Comparison of ENCODE assay signal across 24 cellular contexts in genomic region chr12:132481771-132482745, GRCh38. TPM values are rescaled to one million over a fixed set of nuclear protein-coding genes. Genes with fewer than 3 reads are reported as not detected.
DNase-seq lines count a peak whose midpoint lies in the region; ATAC-seq, FAIRE-seq and TF ChIP-seq lines count a peak whose summit lies in the region.
"Had no signal": no experiment of that assay in that cellular context is flagged by ENCODE, and none has a peak within 500 bp of the region (broad histone marks: within the 10 kb centered on the region; RNA-seq: fewer than 3 reads in every experiment).

No MANE protein-coding gene starts in this region.

- H3K4me3 ChIP-seq in NB4 (ENCODE audit: low read depth, low read length): no peak overlapping the region
- H3K4me3 ChIP-seq: gastrocnemius medialis, prostate gland, SK-N-MC, transverse colon had no signal

- peak; percentile 50 for FAIRE-seq in urothelium cell line (lab: Jason Lieb, UNC)
- FAIRE-seq: RCC 7860, small intestine had no signal

- H3K9me3 Mint-ChIP-seq in natural killer cell (no peaks in the 10 kb centered on the region), immature natural killer cell (no peaks in the 10 kb centered on the region)
- no peaks in the 10 kb centered on the region for H3K9me3 Mint-ChIP-seq in natural killer cell treated with Interleukin-12 subunit alpha and Interleukin-12 subunit beta and Interleukin-15 and Interleukin-18, amount 100 ng/mL, for 72 hours
- H3K9me3 Mint-ChIP-seq: activated naive CD4-positive, alpha-beta T cell treated with anti-CD3 and anti-CD28 coated beads for 36 hours; activated T-cell treated with anti-CD3 and anti-CD28 coated beads, Interleukin-2, amount 50 U/mL, for 24 hours; stimulated activated naive CD8-positive, alpha-beta T cell treated with anti-CD3 and anti-CD28 coated beads, Interleukin-15, Interleukin-2, amounts not matched to agents 100 ng/mL and 50 ng/mL, for 24 hours; T-helper 2 cell treated with Interferon-gamma antibody and Interleukin-4, amounts not matched to agents 5 μg/mL and 100 μg/mL, for 36 hours; WTC11 had no signal

- no peaks in the 10 kb centered on the region for H3K4me1 ChIP-seq in foreskin keratinocyte
- H3K4me1 ChIP-seq: gastrocnemius medialis, prostate gland, transverse colon had no signal

- TF ChIP-seq CTCF in natural killer cell (IDR thresholded peaks at IDR 0.05) (no peak), NB4 (IDR thresholded peaks at IDR 0.05; ENCODE audit: low read depth, low read length) (no peak), foreskin keratinocyte (conservative IDR thresholded peaks at IDR 0.05) (no peak)

- H3K27me3 ChIP-seq in foreskin keratinocyte: peaks cover 39% of the 10 kb centered on the region
- H3K27me3 ChIP-seq: transverse colon had no signal

- H3K4me3 Mint-ChIP-seq in natural killer cell: no peak overlapping the region
- H3K4me3 Mint-ChIP-seq in natural killer cell treated with Interleukin-12 subunit alpha and Interleukin-12 subunit beta and Interleukin-15 and Interleukin-18, amount 100 ng/mL, for 72 hours: no peak overlapping the region
- H3K4me3 Mint-ChIP-seq in immature natural killer cell: peak overlapping the region in 2 of 5 donors; percentile 3 to 15
- H3K4me3 Mint-ChIP-seq: activated naive CD4-positive, alpha-beta T cell treated with anti-CD3 and anti-CD28 coated beads for 36 hours; activated T-cell treated with anti-CD3 and anti-CD28 coated beads, Interleukin-2, amount 50 U/mL, for 24 hours; stimulated activated naive CD8-positive, alpha-beta T cell treated with anti-CD3 and anti-CD28 coated beads, Interleukin-15, Interleukin-2, amounts not matched to agents 100 ng/mL and 50 ng/mL, for 24 hours; T-helper 2 cell treated with Interferon-gamma antibody and Interleukin-4, amounts not matched to agents 5 μg/mL and 100 μg/mL, for 36 hours; WTC11 had no signal

- peaks cover 8 to 30% of the 10 kb centered on the region in 2 donors for H3K4me1 Mint-ChIP-seq in natural killer cell
- peaks cover 0 to 8% of the 10 kb centered on the region in 2 donors for H3K4me1 Mint-ChIP-seq in natural killer cell treated with Interleukin-12 subunit alpha and Interleukin-12 subunit beta and Interleukin-15 and Interleukin-18, amount 100 ng/mL, for 72 hours (ENCODE audit: low read depth in 2 of 2)
- H3K4me1 Mint-ChIP-seq in immature natural killer cell: peaks cover 11 to 29% of the 10 kb centered on the region in 2 donors
- H3K4me1 Mint-ChIP-seq: WTC11 had no signal

- ATAC-seq in natural killer cell (peak; percentile 50 to 77 (median 61)), foreskin keratinocyte (no peak)
- no peak for ATAC-seq in natural killer cell treated with Interleukin-12 subunit alpha and Interleukin-12 subunit beta and Interleukin-15 and Interleukin-18, amount 100 ng/mL, for 72 hours
- ATAC-seq: gastrocnemius medialis, WTC11 had no signal

- peaks cover 0 to 10% of the 10 kb centered on the region in 2 donors for H3K27me3 Mint-ChIP-seq in natural killer cell (ENCODE audit: low read depth in 2 of 2)
- H3K27me3 Mint-ChIP-seq in natural killer cell treated with Interleukin-12 subunit alpha and Interleukin-12 subunit beta and Interleukin-15 and Interleukin-18, amount 100 ng/mL, for 72 hours: peaks cover 0 to 9% of the 10 kb centered on the region in 2 donors
- H3K27me3 Mint-ChIP-seq in immature natural killer cell (ENCODE audit: low read depth in 3 of 3): peaks cover 3 to 21% (median 6%) of the 10 kb centered on the region in 3 donors
- H3K27me3 Mint-ChIP-seq: activated T-cell treated with anti-CD3 and anti-CD28 coated beads, Interleukin-2, amount 50 U/mL, for 24 hours; stimulated activated naive CD8-positive, alpha-beta T cell treated with anti-CD3 and anti-CD28 coated beads, Interleukin-15, Interleukin-2, amounts not matched to agents 100 ng/mL and 50 ng/mL, for 24 hours had no signal

- DNase-seq in natural killer cell (no peak), NB4 (ENCODE audit: low read depth) (peak; percentile 74), immature natural killer cell (peak in 2 of 3 donors; percentile 40 to 53), urothelium cell line (ENCODE audit: low spot score) (no peak), foreskin keratinocyte (no peak), NCI-H82 (lab: John Stamatoyannopoulos, UW) (no peak), GOT3 (lab: John Stamatoyannopoulos, UW) (no peak)
- no peak for DNase-seq in natural killer cell treated with Interleukin-12 subunit alpha and Interleukin-12 subunit beta and Interleukin-15 and Interleukin-18, amount 100 ng/mL, for 72 hours (ENCODE audit: low spot score)
- DNase-seq: activated naive CD4-positive, alpha-beta T cell treated with anti-CD3 and anti-CD28 coated beads for 36 hours; activated T-cell treated with anti-CD3 and anti-CD28 coated beads, Interleukin-2, amount 50 U/mL, for 24 hours; anterior cingulate cortex; caudate nucleus; erythroblast; gastrocnemius medialis; IMR-90; NCI-H1694; small intestine; transverse colon had no signal

- H3K36me3 Mint-ChIP-seq in natural killer cell (no peaks in the 10 kb centered on the region), immature natural killer cell (no peaks in the 10 kb centered on the region)
- H3K36me3 Mint-ChIP-seq in natural killer cell treated with Interleukin-12 subunit alpha and Interleukin-12 subunit beta and Interleukin-15 and Interleukin-18, amount 100 ng/mL, for 72 hours: no peaks in the 10 kb centered on the region
- H3K36me3 Mint-ChIP-seq: WTC11 had no signal

- TF ChIP-seq POLR2A in NB4 (IDR thresholded peaks at IDR 0.05; ENCODE audit: extremely low read depth, insufficient read length): no peak

- no peak overlapping the region for H3K27ac ChIP-seq in foreskin keratinocyte
- H3K27ac ChIP-seq: gastrocnemius medialis, prostate gland, SK-N-MC, transverse colon had no signal

- H3K27ac Mint-ChIP-seq in natural killer cell (peak overlapping the region in 1 of 2 donors; percentile 22), immature natural killer cell (peak overlapping the region in 5 of 6 donors; percentile 39 to 85 (median 48))
- H3K27ac Mint-ChIP-seq in natural killer cell treated with Interleukin-12 subunit alpha and Interleukin-12 subunit beta and Interleukin-15 and Interleukin-18, amount 100 ng/mL, for 72 hours: no peak overlapping the region
- H3K27ac Mint-ChIP-seq: activated naive CD4-positive, alpha-beta T cell treated with anti-CD3 and anti-CD28 coated beads for 36 hours; stimulated activated naive CD8-positive, alpha-beta T cell treated with anti-CD3 and anti-CD28 coated beads, Interleukin-15, Interleukin-2, amounts not matched to agents 100 ng/mL and 50 ng/mL, for 24 hours; T-helper 2 cell treated with Interferon-gamma antibody and Interleukin-4, amounts not matched to agents 5 μg/mL and 100 μg/mL, for 36 hours; WTC11 had no signal

- intact Hi-C loops in natural killer cell (cut with micrococcal nuclease): no loop called here

RNA-seq across cellular contexts. Expression of gene FBRSL1, which starts 7.9 kb away (rescaled TPM):
- 10 to 100 TPM; 67.5 to 78.0 (median 76.2) TPM for total RNA-seq in natural killer cell
- total RNA-seq in natural killer cell treated with Interleukin-12 subunit alpha and Interleukin-12 subunit beta and Interleukin-15 and Interleukin-18, amount 100 ng/mL, for 72 hours: 10 to 100 TPM; 38.0 to 91.5 TPM
- polyA plus RNA-seq in immature natural killer cell: under 1 TPM in 2 of 3 donors, not detected in 1; 0.54 to 0.63 TPM
- total RNA-seq in foreskin keratinocyte: 20.0 and 21.6 TPM in 2 replicates
- polyA plus RNA-seq in foreskin keratinocyte: 23.7 and 30.7 TPM in 2 replicates

Comparison
In these comparisons a context has a peak if more than half of its experiments do, and no peak if none do; other contexts are left out.
1. ATAC-seq: peak in natural killer cell (3 of 3); none in natural killer cell treated with Interleukin-12 subunit alpha and Interleukin-12 subunit beta and Interleukin-15 and Interleukin-18, amount 100 ng/mL, for 72 hours (0 of 2) and foreskin keratinocyte (single experiment).
2. DNase-seq: peak in NB4 (single experiment) and immature natural killer cell (2 of 3); none in natural killer cell (single experiment), natural killer cell treated with Interleukin-12 subunit alpha and Interleukin-12 subunit beta and Interleukin-15 and Interleukin-18, amount 100 ng/mL, for 72 hours (single experiment), urothelium cell line (single experiment), foreskin keratinocyte (0 of 2), NCI-H82 (single experiment) and GOT3 (single experiment).
3. H3K27ac Mint-ChIP-seq: peak in immature natural killer cell (5 of 6); none in natural killer cell treated with Interleukin-12 subunit alpha and Interleukin-12 subunit beta and Interleukin-15 and Interleukin-18, amount 100 ng/mL, for 72 hours (0 of 2).